ENCODE assay signal across 17 cellular contexts in the genomic region with DNA sequence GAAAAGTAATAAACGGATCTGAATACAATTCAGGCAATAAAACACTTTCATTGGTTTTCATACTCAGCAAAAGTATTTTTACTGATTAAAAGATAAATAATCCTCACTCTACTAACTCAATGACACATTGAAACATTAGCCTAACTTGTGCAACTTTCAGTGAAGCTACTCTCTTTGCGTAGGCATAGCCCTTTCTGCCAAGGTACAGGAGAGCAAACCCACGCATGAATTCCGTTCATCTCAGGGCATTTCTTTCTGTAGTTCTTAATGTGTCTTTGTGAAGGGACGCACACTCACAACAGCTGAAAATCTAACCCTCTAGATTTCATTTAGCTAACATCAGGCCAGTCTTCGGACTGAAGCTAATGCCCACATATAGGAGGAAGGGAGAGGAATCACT.
"Had no signal": no experiment of that assay in that cellular context is flagged by ENCODE, and none has a peak within 500 bp of the region (broad histone marks: within the 10 kb centered on the region; RNA-seq: fewer than 3 reads in every experiment).

No MANE protein-coding gene starts in this region.

- H3K4me1 ChIP-seq: colonic mucosa, esophagus muscularis mucosa, foreskin keratinocyte, heart right ventricle, left lung, lower lobe of right lung had no signal

- H3K4me3 Mint-ChIP-seq: dendritic cell treated with granulocyte-macrophage colony-stimulating factor and Interleukin-4, amounts not matched to agents 40 ng/mL and 50 ng/mL, for 4 days; effector memory CD8-positive, alpha-beta T cell; memory B cell had no signal

- H3K9me3 Mint-ChIP-seq: memory B cell had no signal

- H3K27me3 ChIP-seq: colonic mucosa, esophagus muscularis mucosa, foreskin keratinocyte, heart right ventricle, left lung had no signal

- H3K36me3 ChIP-seq: colonic mucosa, esophagus muscularis mucosa, heart right ventricle, left lung, lower lobe of right lung had no signal

- H3K9me3 ChIP-seq: colonic mucosa, esophagus muscularis mucosa, heart right ventricle, left lung, lower lobe of right lung had no signal

- ATAC-seq: effector memory CD8-positive, alpha-beta T cell; foreskin keratinocyte; heart right ventricle; left cardiac atrium; left lung; left ventricle myocardium superior; lower lobe of right lung had no signal

- H3K27me3 Mint-ChIP-seq: dendritic cell treated with granulocyte-macrophage colony-stimulating factor and Interleukin-4, amounts not matched to agents 40 ng/mL and 50 ng/mL, for 4 days; effector memory CD8-positive, alpha-beta T cell; memory B cell had no signal

- H3K36me3 Mint-ChIP-seq: memory B cell had no signal

- H3K4me3 ChIP-seq: colonic mucosa, esophagus muscularis mucosa, heart right ventricle, left lung, lower lobe of right lung had no signal

- H3K27ac ChIP-seq: colonic mucosa, esophagus muscularis mucosa, foreskin keratinocyte, heart right ventricle, left lung, lower lobe of right lung had no signal

- H3K27ac Mint-ChIP-seq: dendritic cell treated with granulocyte-macrophage colony-stimulating factor and Interleukin-4, amounts not matched to agents 40 ng/mL and 50 ng/mL, for 4 days; effector memory CD8-positive, alpha-beta T cell; memory B cell had no signal

- DNase-seq: colonic mucosa; cortex of kidney; effector CD8-positive, alpha-beta T cell; effector memory CD8-positive, alpha-beta T cell; foreskin keratinocyte; glutamatergic neuron; heart right ventricle; hippocampal formation; left cardiac atrium; left lung; left ventricle myocardium superior; lower lobe of right lung; mesendoderm; midbrain had no signal
